ENCODE assay signal across 8 cellular contexts in genomic region chr11:111417766-111418435, GRCh38. TPM values are rescaled to one million over a fixed set of nuclear protein-coding genes. Genes with fewer than 3 reads are reported as not detected.
A peak's percentile ranks its signal among the peaks of the same experiment; 100 is the strongest.
DNase-seq lines count a peak whose midpoint lies in the region; ATAC-seq and TF ChIP-seq lines count a peak whose summit lies in the region.

No MANE protein-coding gene starts in this region.

- ATAC-seq in GM21786 (IDR thresholded peaks at IDR 0.05; ENCODE audit: unreplicated experiment) = peak; percentile 30
- ATAC-seq in gastroesophageal sphincter = peak; percentile 88
- no peak for ATAC-seq in stimulated activated naive CD8-positive, alpha-beta T cell treated with anti-CD3 and anti-CD28 coated beads, Interleukin-15, Interleukin-2, amounts not matched to agents 100 U/mL and 50 U/mL, for 24 hours

- no peak for TF ChIP-seq EP300 in gastroesophageal sphincter (IDR thresholded peaks at IDR 0.05)

- peak overlapping the region; percentile 96 for H3K9ac ChIP-seq in OCI-LY3 (ENCODE audit: low read length)

- TF ChIP-seq CTCF in OCI-LY3 (IDR thresholded peaks at IDR 0.05; ENCODE audit: low read depth, low read length) = no peak
- TF ChIP-seq CTCF in gastroesophageal sphincter (IDR thresholded peaks at IDR 0.05) = peak in 1 of 4 experiments; percentile 18
- TF ChIP-seq CTCF in dorsolateral prefrontal cortex (IDR thresholded peaks at IDR 0.05 in 54 of 56, conservative IDR thresholded peaks at IDR 0.05 in 2 of 56; ENCODE audit: low read depth in 1 of 56, partially characterized antibody in 56 of 56) = no peak

- peaks cover 100% of the 10 kb centered on the region for H3K4me1 ChIP-seq in OCI-LY3 (ENCODE audit: low read length)
- peaks cover 7 to 37% (median 26%) of the 10 kb centered on the region in 3 donors for H3K4me1 ChIP-seq in gastroesophageal sphincter
- no peaks in the 10 kb centered on the region for H3K4me1 ChIP-seq in HAP-1

- peaks cover 41% of the 10 kb centered on the region; the same call in 1 of the 2 replicates for H3K9me3 ChIP-seq in OCI-LY3 (ENCODE audit: insufficient read depth, low read length)
- no peaks in the 10 kb centered on the region for H3K9me3 ChIP-seq in gastroesophageal sphincter
- no peaks in the 10 kb centered on the region for H3K9me3 ChIP-seq in HAP-1

- DNase-seq in GM04503 (ENCODE audit: low read depth) (peak; percentile 9), dorsolateral prefrontal cortex (no peak), HAP-1 (ENCODE audit: low spot score in 2 of 2) (no peak)
- peak; percentile 28 for DNase-seq in stimulated activated naive CD8-positive, alpha-beta T cell treated with anti-CD3 and anti-CD28 coated beads, Interleukin-15, Interleukin-2, amounts not matched to agents 100 U/mL and 50 U/mL, for 24 hours
- no peak for DNase-seq in stimulated activated CD4-positive, alpha-beta T cell treated with anti-CD3 and anti-CD28 coated beads, Interleukin-2, amount 100 ng/mL, for 24 hours

- no peak for TF ChIP-seq POLR2A in gastroesophageal sphincter (IDR thresholded peaks at IDR 0.05)

- in situ Hi-C loops in HAP-1 (cut with MboI; ENCODE audit: low sequenced_read_pairs) = no loop called here

- H3K4me3 ChIP-seq in OCI-LY3 (ENCODE audit: low read length) = peak overlapping the region; percentile 51
- H3K4me3 ChIP-seq in gastroesophageal sphincter = no peak overlapping the region
- no peak overlapping the region for H3K4me3 ChIP-seq in dorsolateral prefrontal cortex
- H3K4me3 ChIP-seq in HAP-1 = no peak overlapping the region

- no peak overlapping the region for H2AFZ ChIP-seq in OCI-LY3 (ENCODE audit: low read depth, low read length)

- H3K36me3 ChIP-seq in OCI-LY3 (replicated peaks; ENCODE audit: low read depth, low read length) (peaks cover 4% of the 10 kb centered on the region), gastroesophageal sphincter (no peaks in the 10 kb centered on the region), HAP-1 (replicated peaks) (no peaks in the 10 kb centered on the region)

- 28 to 59% methylated on average over 5 of the region's 10 CpGs for WGBS in gastroesophageal sphincter (ENCODE audit: low coverage in 1 of 2), 2 donors

- no peaks in the 10 kb centered on the region for H4K20me1 ChIP-seq in OCI-LY3 (ENCODE audit: insufficient read depth, low read length)

- H3K27me3 ChIP-seq in OCI-LY3 (ENCODE audit: low read depth, low read length) (no peaks in the 10 kb centered on the region), gastroesophageal sphincter (no peaks in the 10 kb centered on the region), dorsolateral prefrontal cortex (no peaks in the 10 kb centered on the region), HAP-1 (ENCODE audit: low read depth) (peaks cover 6% of the 10 kb centered on the region; the same call in 1 of the 2 replicates)

- intact Hi-C loops in dorsolateral prefrontal cortex (cut with DNase I) = no loop called here

- H3K79me2 ChIP-seq in OCI-LY3 (ENCODE audit: low read length) = peaks cover 34% of the 10 kb centered on the region

- H3K4me2 ChIP-seq in OCI-LY3 (ENCODE audit: low read length) = peak overlapping the region; percentile 63

- H3K27ac ChIP-seq in OCI-LY3 (ENCODE audit: low read length) (peak overlapping the region; percentile 99), gastroesophageal sphincter (peak overlapping the region in 3 of 4 donors; percentile 43 to 68 (median 62)), dorsolateral prefrontal cortex (no peak overlapping the region)

RNA-seq across cellular contexts. Expression of gene POU2AF1, which starts 38.8 kb away (rescaled TPM):
- total RNA-seq in gastroesophageal sphincter (under 1 TPM in 1 of 4 donors, not detected in 3; 0.10 TPM), dorsolateral prefrontal cortex (1 to 10 TPM in 65 of 120 experiments, under 1 TPM in 48, not detected in 7; 0.14 to 6.3 (median 1.1) TPM)

Comparison
In these comparisons a context has a peak if more than half of its experiments do, and no peak if none do; other contexts are left out.
1. DNase-seq: peak in GM04503 (single experiment) and stimulated activated naive CD8-positive, alpha-beta T cell treated with anti-CD3 and anti-CD28 coated beads, Interleukin-15, Interleukin-2, amounts not matched to agents 100 U/mL and 50 U/mL, for 24 hours (single experiment); none in stimulated activated CD4-positive, alpha-beta T cell treated with anti-CD3 and anti-CD28 coated beads, Interleukin-2, amount 100 ng/mL, for 24 hours (0 of 2), dorsolateral prefrontal cortex (0 of 10) and HAP-1 (0 of 2).
2. H3K27ac ChIP-seq: peak in OCI-LY3 (single experiment) and gastroesophageal sphincter (3 of 4); none in dorsolateral prefrontal cortex (0 of 59).